In genomic region chr2:74423226-74424095, GRCh38 we compare ENCODE assay signal across 14 cellular contexts. TPM values are rescaled to one million over a fixed set of nuclear protein-coding genes. Genes with fewer than 3 reads are reported as not detected.
DNase-seq lines count a peak whose midpoint lies in the region; ATAC-seq and TF ChIP-seq lines count a peak whose summit lies in the region.
"Had no signal": no experiment of that assay in that cellular context is flagged by ENCODE, and none has a peak within 500 bp of the region (broad histone marks: within the 10 kb centered on the region; RNA-seq: fewer than 3 reads in every experiment).

No MANE protein-coding gene starts in this region.

- peak overlapping the region; percentile 99 for H3K27ac ChIP-seq in epithelial cell of prostate
- H3K27ac ChIP-seq in smooth muscle cell (ENCODE audit: low read depth), result peak overlapping the region; percentile 83
- no peak overlapping the region for H3K27ac ChIP-seq in left lung
- H3K27ac ChIP-seq: PC-9 had no signal

- H3K27me3 Mint-ChIP-seq in activated T-cell treated with anti-CD3 and anti-CD28 coated beads, Interleukin-2, amount 50 U/mL, for 4 hours (ENCODE audit: low read depth), result no peaks in the 10 kb centered on the region
- peaks cover 48% of the 10 kb centered on the region for H3K27me3 Mint-ChIP-seq in WTC11 (ENCODE audit: low read depth)

- no peak overlapping the region for H2AFZ ChIP-seq in smooth muscle cell (ENCODE audit: low read depth)
- H2AFZ ChIP-seq: PC-9 had no signal

- peaks cover 18% of the 10 kb centered on the region for H3F3A ChIP-seq in smooth muscle cell (ENCODE audit: low read depth)

- H3K79me2 ChIP-seq in smooth muscle cell (ENCODE audit: low read depth), result no peaks in the 10 kb centered on the region

- H3K4me2 ChIP-seq in smooth muscle cell, result no peak overlapping the region
- H3K4me2 ChIP-seq: PC-9 had no signal

- H3K36me3 ChIP-seq in smooth muscle cell (ENCODE audit: low read depth) (no peaks in the 10 kb centered on the region), left lung (peaks cover 0 to 38% of the 10 kb centered on the region in 2 donors)

- H3K4me3 ChIP-seq in smooth muscle cell, result no peak overlapping the region
- no peak overlapping the region for H3K4me3 ChIP-seq in left lung
- H3K4me3 ChIP-seq: PC-9 had no signal

- no peak overlapping the region for H3K27ac Mint-ChIP-seq in WTC11

- H3K4me1 ChIP-seq in smooth muscle cell (ENCODE audit: low read depth) (peaks cover 5% of the 10 kb centered on the region), left lung (peaks cover 4 to 17% of the 10 kb centered on the region in 2 donors)

- peaks cover 6% of the 10 kb centered on the region for H3K36me3 Mint-ChIP-seq in activated T-cell treated with anti-CD3 and anti-CD28 coated beads, Interleukin-2, amount 50 U/mL, for 4 hours (ENCODE audit: insufficient read depth)
- H3K36me3 Mint-ChIP-seq in WTC11, result peaks cover 34% of the 10 kb centered on the region

- peaks cover 4% of the 10 kb centered on the region for H3K27me3 ChIP-seq in smooth muscle cell (ENCODE audit: low read depth)
- H3K27me3 ChIP-seq in left lung, result peaks cover 0 to 7% of the 10 kb centered on the region in 2 donors

- no peaks in the 10 kb centered on the region for H3K9me3 Mint-ChIP-seq in activated T-cell treated with anti-CD3 and anti-CD28 coated beads, Interleukin-2, amount 50 U/mL, for 4 hours
- H3K9me3 Mint-ChIP-seq in WTC11, result no peaks in the 10 kb centered on the region

- no peak overlapping the region for H3K9ac ChIP-seq in smooth muscle cell (ENCODE audit: low read depth)

- CTCF ChIA-PET in WTC11 (lab: Charles Lee), result no interaction called here

- DNase-seq in activated T-cell treated with anti-CD3 and anti-CD28 coated beads, Interleukin-2, amount 50 U/mL, for 4 hours, result no peak
- no peak for DNase-seq in activated T-cell treated with anti-CD3 and anti-CD28 coated beads for 4 hours
- no peak for DNase-seq in WTC11 (ENCODE audit: low spot score)
- no peak for DNase-seq in epithelial cell of prostate (ENCODE audit: low read depth, low spot score)
- no peak for DNase-seq in smooth muscle cell (lab: John Stamatoyannopoulos, UW; ENCODE audit: unreplicated experiment)
- DNase-seq in NCI-H2227 (lab: John Stamatoyannopoulos, UW; ENCODE audit: unreplicated experiment), result no peak
- no peak for DNase-seq in left lung
- DNase-seq: DMS 273 treated with DMSO at 0.1 percent for 48 hours; effector CD8-positive, alpha-beta T cell; NCI-H1105 treated with DMSO at 0.1 percent for 48 hours; PC-9; retina; stimulated activated CD4-positive, alpha-beta T cell treated with anti-CD3 and anti-CD28 coated beads, Interleukin-2, amount 100 ng/mL, for 24 hours had no signal

- peaks cover 1% of the 10 kb centered on the region for H4K20me1 ChIP-seq in smooth muscle cell (ENCODE audit: low read depth)

- H3K4me3 Mint-ChIP-seq in activated T-cell treated with anti-CD3 and anti-CD28 coated beads, Interleukin-2, amount 50 U/mL, for 4 hours, result peak overlapping the region; percentile 91
- peak overlapping the region; percentile 99 for H3K4me3 Mint-ChIP-seq in WTC11

- no peaks in the 10 kb centered on the region for H3K9me3 ChIP-seq in smooth muscle cell (replicated peaks; ENCODE audit: low read depth)
- H3K9me3 ChIP-seq in left lung, result no peaks in the 10 kb centered on the region

- peaks cover 26% of the 10 kb centered on the region for H3K4me1 Mint-ChIP-seq in activated T-cell treated with anti-CD3 and anti-CD28 coated beads, Interleukin-2, amount 50 U/mL, for 4 hours (ENCODE audit: low read depth)
- H3K4me1 Mint-ChIP-seq in WTC11, result peaks cover 14% of the 10 kb centered on the region

- POLR2A ChIA-PET in WTC11 (lab: Charles Lee), result interaction anchor here (0.7 kb wide), 1 partner anchor 35 kb away, joined by 4 read pairs; the partner anchor contains the start of gene WBP1

- WGBS in smooth muscle cell (ENCODE audit: low lambda C conversion rate), result 93% methylated on average over 9 of the region's 9 CpGs

- TF ChIP-seq CTCF in WTC11 (IDR thresholded peaks at IDR 0.05) (no peak), smooth muscle cell (IDR thresholded peaks at IDR 0.05; ENCODE audit: borderline replicate concordance, insufficient read depth, poor library complexity, severe bottlenecking) (no peak), left lung (IDR thresholded peaks at IDR 0.05) (no peak)

- intact Hi-C loops in left lung (cut with DNase I), result no loop called here

- ATAC-seq in activated T-cell treated with anti-CD3 and anti-CD28 coated beads, Interleukin-2, amount 50 U/mL, for 4 hours, result no peak
- ATAC-seq in WTC11 (no peak), HG03108 (IDR thresholded peaks at IDR 0.05; ENCODE audit: unreplicated experiment) (no peak), left lung (no peak)

TF ChIP-seq in WTC11, 78 proteins besides CTCF, POLR2A, EP300 and RAD21:
- TF ChIP-seq ZNF281 (CRISPR knock-in tag; IDR thresholded peaks at IDR 0.05) (no peak), ELF4 (CRISPR knock-in tag; IDR thresholded peaks at IDR 0.05; ENCODE audit: low read depth) (no peak), NR3C1 (CRISPR knock-in tag; conservative IDR thresholded peaks at IDR 0.05; ENCODE audit: low read depth) (no peak), ZBTB21 (CRISPR knock-in tag; IDR thresholded peaks at IDR 0.05; ENCODE audit: borderline replicate concordance) (no peak), JAZF1 (CRISPR knock-in tag; IDR thresholded peaks at IDR 0.05) (no peak), CREM (CRISPR knock-in tag; IDR thresholded peaks at IDR 0.05) (no peak), ZNF416 (CRISPR knock-in tag; IDR thresholded peaks at IDR 0.05) (0 out of 2 replicates have a peak, but pooled peaks have one; percentile 9), ERG (CRISPR knock-in tag; IDR thresholded peaks at IDR 0.05) (no peak)

RNA-seq across cellular contexts. Expression of gene WDR54, which starts 1.9 kb away (rescaled TPM):
- total RNA-seq in activated T-cell treated with anti-CD3 and anti-CD28 coated beads, Interleukin-2, amount 50 U/mL, for 4 hours, result 10 to 100 TPM; 29.1 to 32.1 (median 31.3) TPM
- total RNA-seq in WTC11 (2021), result 55.2 to 95.7 TPM (median 89.3 TPM) in 3 replicates
- total RNA-seq in smooth muscle cell, result 35.0 and 52.3 TPM in 2 replicates
- 59.2 and 84.5 TPM in 2 replicates for polyA plus RNA-seq in smooth muscle cell
- 10 to 100 TPM in 1 of 2 donors, 1 to 10 TPM in 1; 9.2 to 17.7 TPM for total RNA-seq in left lung

RNA-seq across cellular contexts. Expression of gene C2orf81, which starts 2.0 kb away (rescaled TPM):
- 1 to 10 TPM; 1.3 to 1.4 (median 1.4) TPM for total RNA-seq in activated T-cell treated with anti-CD3 and anti-CD28 coated beads, Interleukin-2, amount 50 U/mL, for 4 hours
- total RNA-seq in WTC11 (2021), result 2.9 to 3.6 TPM (median 3.3 TPM) in 3 replicates
- total RNA-seq in smooth muscle cell, result 0.54 and 1.3 TPM in 2 replicates
- polyA plus RNA-seq in smooth muscle cell, result 2.4 and 3.5 TPM in 2 replicates
- 1 to 10 TPM; 2.8 to 3.4 TPM for total RNA-seq in left lung

RNA-seq across cellular contexts. Expression of gene RTKN, which starts 18.3 kb away (rescaled TPM):
- total RNA-seq in activated T-cell treated with anti-CD3 and anti-CD28 coated beads, Interleukin-2, amount 50 U/mL, for 4 hours, result 1 to 10 TPM in 1 of 3 donors, under 1 TPM in 2; 0.47 to 1.0 (median 0.71) TPM
- total RNA-seq in WTC11 (2021) (66.6 to 80.1 TPM (median 67.7 TPM) in 3 replicates), smooth muscle cell (31.4 and 32.5 TPM in 2 replicates), left lung (10 to 100 TPM; 29.6 to 37.0 TPM)
- polyA plus RNA-seq in smooth muscle cell, result 60.5 and 69.7 TPM in 2 replicates

RNA-seq across cellular contexts. Expression of gene INO80B, which starts 31.4 kb away (rescaled TPM):
- total RNA-seq in activated T-cell treated with anti-CD3 and anti-CD28 coated beads, Interleukin-2, amount 50 U/mL, for 4 hours, result 10 to 100 TPM; 49.3 to 72.6 (median 55.8) TPM
- total RNA-seq in WTC11 (2021), result 15.8 to 20.2 TPM (median 17.3 TPM) in 3 replicates
- 4.7 and 8.0 TPM in 2 replicates for total RNA-seq in smooth muscle cell
- 10.4 and 23.0 TPM in 2 replicates for polyA plus RNA-seq in smooth muscle cell
- 10 to 100 TPM; 23.8 to 27.1 TPM for total RNA-seq in left lung

RNA-seq across cellular contexts. Expression of gene WBP1, which starts 34.8 kb away (rescaled TPM):
- 10 to 100 TPM; 19.3 to 21.5 (median 19.4) TPM for total RNA-seq in activated T-cell treated with anti-CD3 and anti-CD28 coated beads, Interleukin-2, amount 50 U/mL, for 4 hours
- 66.0 to 86.6 TPM (median 86.0 TPM) in 3 replicates for total RNA-seq in WTC11 (2021)
- 63.9 and 90.8 TPM in 2 replicates for total RNA-seq in smooth muscle cell
- 117 and 123 TPM in 2 replicates for polyA plus RNA-seq in smooth muscle cell
- 10 to 100 TPM; 38.7 to 71.7 TPM for total RNA-seq in left lung

Comparison
In these comparisons a context has a peak if more than half of its experiments do, and no peak if none do; other contexts are left out.
1. H3K27ac ChIP-seq: peak in epithelial cell of prostate (single experiment) and smooth muscle cell (single experiment); none in left lung (0 of 2).
2. RNA of gene RTKN, which starts 18.3 kb away (total RNA-seq): 66.6 to 80.1 TPM in WTC11, 29.6 to 37.0 TPM in left lung and 31.4 to 32.5 TPM in smooth muscle cell; 0.47 to 1.0 TPM in activated T-cell treated with anti-CD3 and anti-CD28 coated beads, Interleukin-2, amount 50 U/mL, for 4 hours; every median in the first group is over 10 times any median in the second.